ENCODE assay signal across 13 cellular contexts in genomic region chr2:226483745-226484619, GRCh38.
DNase-seq lines count a peak whose midpoint lies in the region; ATAC-seq and TF ChIP-seq lines count a peak whose summit lies in the region.
"Had no signal": no experiment of that assay in that cellular context is flagged by ENCODE, and none has a peak within 500 bp of the region (broad histone marks: within the 10 kb centered on the region; RNA-seq: fewer than 3 reads in every experiment).

No MANE protein-coding gene starts in this region.

- H3K9me3 Mint-ChIP-seq in activated CD8-positive, alpha-beta memory T cell treated with anti-CD3 and anti-CD28 coated beads, Interleukin-2, amount 10 ng/mL, durations not matched to agents 7 days and 5 days (ENCODE audit: low read depth), result no peaks in the 10 kb centered on the region
- H3K9me3 Mint-ChIP-seq: activated naive CD4-positive, alpha-beta T cell treated with anti-CD3 and anti-CD28 coated beads for 36 hours; stimulated activated naive CD8-positive, alpha-beta T cell treated with anti-CD3 and anti-CD28 coated beads, Interleukin-15, amount 100 ng/mL, for 72 hours had no signal

- ATAC-seq in aorta (ENCODE audit: low FRiP score), result no peak
- no peak for ATAC-seq in activated CD8-positive, alpha-beta memory T cell treated with anti-CD3 and anti-CD28 coated beads, Interleukin-2, amount 10 ng/mL, durations not matched to agents 7 days and 5 days
- ATAC-seq: stimulated activated naive CD8-positive, alpha-beta T cell treated with anti-CD3 and anti-CD28 coated beads, Interleukin-15, amount 100 ng/mL, for 72 hours had no signal

- in situ Hi-C loops in mammary epithelial cell (cut with MboI; ENCODE audit: low sequenced_read_pairs in 2 of 2), result no loop called here

- H3K27me3 Mint-ChIP-seq in activated CD8-positive, alpha-beta memory T cell treated with anti-CD3 and anti-CD28 coated beads, Interleukin-2, amount 10 ng/mL, durations not matched to agents 7 days and 5 days, result peaks cover 6% of the 10 kb centered on the region

- CTCF ChIA-PET in AG04450 (lab: Charles Lee) (interaction anchor here (0.6 kb wide), 1 partner anchor 79 kb away, joined by 4 read pairs; no protein-coding TSS in a partner anchor), mammary epithelial cell (lab: Charles Lee; ENCODE audit: low non-redundant PET) (interaction anchor here (0.6 kb wide), 2 partner anchors 324 to 1884 kb away, joined by 3 to 5 read pairs; no protein-coding TSS in a partner anchor)
- CTCF ChIA-PET in activated CD8-positive, alpha-beta memory T cell treated with anti-CD3 and anti-CD28 coated beads, Interleukin-2, amount 10 ng/mL, durations not matched to agents 7 days and 5 days (lab: Charles Lee), result interaction anchor here (1.4 kb wide), 1 partner anchor 15 kb away, joined by 3 read pairs; no protein-coding TSS in a partner anchor

- 28% methylated on average over 6 of the region's 6 CpGs for WGBS in mammary epithelial cell (ENCODE audit: low coverage, missing lambda C conversion rate)
- 37 to 48% methylated on average over 6 of the region's 6 CpGs for WGBS in aorta, 2 donors

- H3K9me3 ChIP-seq in AG04450 (ENCODE audit: control insufficient read depth, insufficient read depth, low read length), result no peaks in the 10 kb centered on the region
- no peaks in the 10 kb centered on the region for H3K9me3 ChIP-seq in mammary epithelial cell (replicated peaks; ENCODE audit: insufficient read depth, low read length)
- H3K9me3 ChIP-seq in aorta (ENCODE audit: control insufficient read depth, low read length), result no peaks in the 10 kb centered on the region

- peak overlapping the region; percentile 59 for H3K4me2 ChIP-seq in mammary epithelial cell (ENCODE audit: insufficient read depth, low read depth, low read length)

- H3K36me3 ChIP-seq in mammary epithelial cell (ENCODE audit: insufficient read depth, low read length) (no peaks in the 10 kb centered on the region), aorta (ENCODE audit: control insufficient read depth in 1 of 2, insufficient read depth in 2 of 2, low read length in 1 of 2) (no peaks in the 10 kb centered on the region)

- no TSS peak for BruUV-seq in mammary epithelial cell (replicated peaks; lab: Mats Ljungman, UMichigan)

- no peaks in the 10 kb centered on the region for H3K79me2 ChIP-seq in mammary epithelial cell (ENCODE audit: insufficient read depth, low read length)

- H4K20me1 ChIP-seq in mammary epithelial cell (ENCODE audit: insufficient read depth, low read length), result no peaks in the 10 kb centered on the region

- H3K9ac ChIP-seq in mammary epithelial cell (ENCODE audit: insufficient read depth, low read length), result no peak overlapping the region

- no peaks in the 10 kb centered on the region for H3K4me1 Mint-ChIP-seq in activated CD8-positive, alpha-beta memory T cell treated with anti-CD3 and anti-CD28 coated beads, Interleukin-2, amount 10 ng/mL, durations not matched to agents 7 days and 5 days

- no peak for DNase-seq in AG04450 (ENCODE audit: low read depth, low spot score)
- DNase-seq in HS-27A (ENCODE audit: low read depth), result peak; percentile 59
- peak; percentile 14 for DNase-seq in mammary epithelial cell
- DNase-seq in kidney tubule cell (ENCODE audit: low spot score), result peak; percentile 70
- DNase-seq in aorta, result no peak
- no peak for DNase-seq in NCI-H69 (lab: John Stamatoyannopoulos, UW)
- DNase-seq in activated CD8-positive, alpha-beta memory T cell treated with anti-CD3 and anti-CD28 coated beads, Interleukin-2, amount 10 ng/mL, durations not matched to agents 7 days and 5 days, result no peak
- no peak for DNase-seq in cerebellum (ENCODE audit: low spot score)
- DNase-seq: activated CD4-positive, alpha-beta T cell treated with anti-CD3 and anti-CD28 coated beads, Interleukin-2, amount 50 U/mL, for 1 hour; activated naive CD4-positive, alpha-beta T cell treated with anti-CD3 and anti-CD28 coated beads for 36 hours; NCI-H446; stimulated activated CD4-positive, alpha-beta T cell treated with anti-CD3 and anti-CD28 coated beads, Interleukin-4, amount 100 ng/mL, for 1 hour; stimulated activated naive CD8-positive, alpha-beta T cell treated with anti-CD3 and anti-CD28 coated beads, Interleukin-15, amount 100 ng/mL, for 72 hours had no signal

- no peak for TF ChIP-seq CTCF in AG04450 (IDR thresholded peaks at IDR 0.05; ENCODE audit: low read depth, low read length)
- no peak for TF ChIP-seq CTCF in mammary epithelial cell (conservative IDR thresholded peaks at IDR 0.05 in 1 of 2, IDR thresholded peaks at IDR 0.05 in 1 of 2; ENCODE audit: extremely low read depth in 1 of 2, insufficient read depth in 1 of 2, low read depth in 1 of 2, low read length in 2 of 2)

- no peak overlapping the region for H3K4me3 Mint-ChIP-seq in activated CD8-positive, alpha-beta memory T cell treated with anti-CD3 and anti-CD28 coated beads, Interleukin-2, amount 10 ng/mL, durations not matched to agents 7 days and 5 days
- H3K4me3 Mint-ChIP-seq: activated naive CD4-positive, alpha-beta T cell treated with anti-CD3 and anti-CD28 coated beads for 36 hours; stimulated activated naive CD8-positive, alpha-beta T cell treated with anti-CD3 and anti-CD28 coated beads, Interleukin-15, amount 100 ng/mL, for 72 hours had no signal

- POLR2A ChIA-PET in AG04450 (lab: Yijun Ruan, JAX), result interaction anchor here (0.6 to 1.3 kb wide), 10 partner anchors 45 to 365 kb away, joined by 3 to 9 read pairs (median 4); no protein-coding TSS in a partner anchor

- H3K27ac ChIP-seq in AG04450 (ENCODE audit: low read depth, low read length), result peak overlapping the region; percentile 34
- H3K27ac ChIP-seq in mammary epithelial cell (ENCODE audit: insufficient read depth, low read depth, low read length), result no peak overlapping the region
- H3K27ac ChIP-seq in aorta (ENCODE audit: low read depth in 1 of 2, low read length in 2 of 2), result no peak overlapping the region

- intact Hi-C loops in mammary epithelial cell (cut with micrococcal nuclease) (no loop called here), aorta (cut with DNase I) (no loop called here)

- H2AFZ ChIP-seq in mammary epithelial cell (ENCODE audit: low read depth, low read length), result peak overlapping the region; percentile 60

- H3K27me3 ChIP-seq in AG04450 (ENCODE audit: control insufficient read depth, insufficient read depth, low read length) (no peaks in the 10 kb centered on the region), mammary epithelial cell (ENCODE audit: insufficient read depth, low read length) (no peaks in the 10 kb centered on the region), aorta (ENCODE audit: control insufficient read depth in 1 of 2, insufficient read depth in 2 of 2, low read length in 1 of 2) (no peaks in the 10 kb centered on the region)

- H3K4me1 ChIP-seq in mammary epithelial cell (ENCODE audit: insufficient read depth, low read length) (peaks cover 8% of the 10 kb centered on the region), aorta (ENCODE audit: control insufficient read depth in 1 of 2, insufficient read depth in 2 of 2, low read length in 2 of 2) (peaks cover 2% of the 10 kb centered on the region in 2 donors)

- H3K4me3 ChIP-seq in AG04450 (ENCODE audit: low read depth, low read length) (no peak overlapping the region), mammary epithelial cell (replicated peaks in 1 of 3; ENCODE audit: insufficient read depth in 1 of 3, low read depth in 2 of 3, low read length in 3 of 3) (no peak overlapping the region), aorta (ENCODE audit: low read length in 2 of 2) (no peak overlapping the region)

- H3K36me3 Mint-ChIP-seq in activated CD8-positive, alpha-beta memory T cell treated with anti-CD3 and anti-CD28 coated beads, Interleukin-2, amount 10 ng/mL, durations not matched to agents 7 days and 5 days, result no peaks in the 10 kb centered on the region

- no peak overlapping the region for H3K27ac Mint-ChIP-seq in activated CD8-positive, alpha-beta memory T cell treated with anti-CD3 and anti-CD28 coated beads, Interleukin-2, amount 10 ng/mL, durations not matched to agents 7 days and 5 days
- H3K27ac Mint-ChIP-seq: activated naive CD4-positive, alpha-beta T cell treated with anti-CD3 and anti-CD28 coated beads for 36 hours; stimulated activated naive CD8-positive, alpha-beta T cell treated with anti-CD3 and anti-CD28 coated beads, Interleukin-15, amount 100 ng/mL, for 72 hours had no signal

- dilution Hi-C loops in mammary epithelial cell (cut with HindIII; ENCODE audit: low sequenced_read_pairs), result no loop called here

Comparison
In these comparisons a context has a peak if more than half of its experiments do, and no peak if none do; other contexts are left out.
1. DNase-seq: peak in HS-27A (single experiment), mammary epithelial cell (single experiment) and kidney tubule cell (single experiment); none in AG04450 (single experiment), aorta (0 of 2), NCI-H69 (single experiment), activated CD8-positive, alpha-beta memory T cell treated with anti-CD3 and anti-CD28 coated beads, Interleukin-2, amount 10 ng/mL, durations not matched to agents 7 days and 5 days (single experiment) and cerebellum (single experiment).